35 cellular contexts compared by ENCODE assay signal in genomic region chr18:7894592-7894991, GRCh38.
"Had no signal": no experiment of that assay in that cellular context is flagged by ENCODE, and none has a peak within 500 bp of the region (broad histone marks: within the 10 kb centered on the region; RNA-seq: fewer than 3 reads in every experiment).

No MANE protein-coding gene starts in this region.

- H3K9me3 ChIP-seq: MG63 had no signal

- H3K27me3 ChIP-seq: MG63 had no signal

- DNase-seq: Karpas-422, Kasumi-1, KBM-7, KG1, MG63, MM.1S, MV-4-11, NCI-H1048, NCI-H1092, NCI-H1092 treated with DMSO at 0.1 percent for 48 hours, NCI-H1105, NCI-H1105 treated with DMSO at 0.1 percent for 48 hours, NCI-H1417, NCI-H1417 treated with DMSO at 0.1 percent for 48 hours, NCI-H1436, NCI-H1436 treated with DMSO at 0.1 percent for 48 hours, NCI-H146, NCI-H1694, NCI-H1694 treated with DMSO at 0.1 percent for 48 hours, NCI-H187, NCI-H187 treated with DMSO at 0.1 percent for 48 hours, NCI-H1930, NCI-H2029, NCI-H2029 treated with DMSO at 0.1 percent for 48 hours, NCI-H2081, NCI-H2081 treated with DMSO at 0.1 percent for 48 hours, NCI-H2107, NCI-H2171, NCI-H2171 treated with DMSO at 0.1 percent for 48 hours, NCI-H2227 treated with DMSO at 0.1 percent for 48 hours, NCI-H226, NCI-H345, NCI-H446, NCI-H446 treated with DMSO at 0.1 percent for 48 hours had no signal

- H3K36me3 ChIP-seq: MG63 had no signal

- H3K27ac ChIP-seq: KMS-11 had no signal

- H3K4me3 ChIP-seq: MG63 had no signal
